ENCODE assay signal across 24 cellular contexts in the genomic region with DNA sequence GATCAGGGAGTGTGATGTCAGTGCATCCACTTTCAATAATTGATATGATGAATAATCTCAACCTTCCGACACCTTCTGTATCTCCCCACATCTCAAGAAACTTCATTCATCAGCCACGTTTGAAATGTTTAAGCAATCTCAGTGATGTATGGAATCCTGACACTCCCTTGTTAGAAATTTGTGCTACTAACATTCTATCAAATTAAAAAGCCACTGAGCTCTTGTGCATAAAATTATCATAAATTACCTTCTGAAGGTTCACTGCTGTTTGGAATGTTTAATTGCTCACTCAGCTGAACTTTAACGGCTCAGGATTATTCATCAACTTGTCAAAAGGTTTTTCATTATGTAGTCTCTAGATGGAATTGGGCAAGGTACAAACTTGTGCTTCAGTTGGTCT.
"Had no signal": no experiment of that assay in that cellular context is flagged by ENCODE, and none has a peak within 500 bp of the region (broad histone marks: within the 10 kb centered on the region; RNA-seq: fewer than 3 reads in every experiment).

No MANE protein-coding gene starts in this region.

- H3K4me3 Mint-ChIP-seq: activated CD4-positive, alpha-beta memory T cell treated with anti-CD3 and anti-CD28 coated beads for 36 hours; activated CD4-positive, alpha-beta T cell treated with anti-CD3 and anti-CD28 coated beads, Interleukin-2, amount 10 ng/mL, durations not matched to agents 7 days and 5 days; activated naive CD4-positive, alpha-beta T cell treated with anti-CD3 and anti-CD28 coated beads for 36 hours; activated naive CD8-positive, alpha-beta T cell; activated T-helper 17 cell treated with anti-CD3 and anti-CD28 coated beads, Interleukin-2, amount 50 U/mL, for 72 hours; T-helper 17 cell; WTC11 had no signal

- ATAC-seq: activated T-helper 17 cell treated with anti-CD3 and anti-CD28 coated beads, Interleukin-2, amount 50 U/mL, for 72 hours; T-helper 17 cell; WTC11 had no signal

- H3K36me3 Mint-ChIP-seq: activated CD4-positive, alpha-beta memory T cell treated with anti-CD3 and anti-CD28 coated beads for 36 hours; activated naive CD8-positive, alpha-beta T cell had no signal

- H3K4me3 ChIP-seq: Peyer's patch had no signal

- DNase-seq: activated CD4-positive, alpha-beta memory T cell treated with anti-CD3 and anti-CD28 coated beads for 36 hours; activated CD4-positive, alpha-beta T cell treated with anti-CD3 and anti-CD28 coated beads, Interleukin-2, amount 10 ng/mL, durations not matched to agents 7 days and 5 days; activated CD4-positive, CD25-positive, alpha-beta regulatory T cell treated with anti-CD3 and anti-CD28 coated beads, Interleukin-2, amount 50 U/mL, for 72 hours; activated gamma-delta T cell; activated naive CD4-positive, alpha-beta T cell treated with anti-CD3 and anti-CD28 coated beads for 36 hours; activated T-cell treated with anti-CD3 and anti-CD28 coated beads for 4 hours; activated T-cell treated with anti-CD3 and anti-CD28 coated beads, Interleukin-2, amount 50 U/mL, for 48 hours; central memory CD4-positive, alpha-beta T cell; KG1; NCI-H1092; NCI-H1417; NCI-H1930; NCI-H2171; NCI-H2227 treated with DMSO at 0.1 percent for 48 hours; NCI-H526 treated with DMSO at 0.1 percent for 48 hours; NK-92 treated with Interleukin-12 subunit alpha and Interleukin-12 subunit beta, amount 100 ng/mL, for 24 hours; Peyer's patch; SHP77 treated with DMSO at 0.1 percent for 48 hours; T-helper 17 cell; T-helper 9 cell had no signal

- H3K9me3 Mint-ChIP-seq: activated CD4-positive, alpha-beta memory T cell treated with anti-CD3 and anti-CD28 coated beads for 36 hours; activated CD4-positive, alpha-beta T cell treated with anti-CD3 and anti-CD28 coated beads, Interleukin-2, amount 10 ng/mL, durations not matched to agents 7 days and 5 days; activated T-helper 17 cell treated with anti-CD3 and anti-CD28 coated beads, Interleukin-2, amount 50 U/mL, for 72 hours had no signal

- H3K36me3 ChIP-seq: Peyer's patch had no signal

- H3K4me1 Mint-ChIP-seq: T-helper 17 cell had no signal

- FAIRE-seq: bronchial epithelial cell had no signal

- H3K9me3 ChIP-seq: Peyer's patch had no signal

- H3K27ac Mint-ChIP-seq: activated CD4-positive, alpha-beta memory T cell treated with anti-CD3 and anti-CD28 coated beads for 36 hours; activated CD4-positive, alpha-beta T cell treated with anti-CD3 and anti-CD28 coated beads, Interleukin-2, amount 10 ng/mL, durations not matched to agents 7 days and 5 days; activated naive CD4-positive, alpha-beta T cell treated with anti-CD3 and anti-CD28 coated beads for 36 hours; activated naive CD8-positive, alpha-beta T cell; activated T-helper 17 cell treated with anti-CD3 and anti-CD28 coated beads, Interleukin-2, amount 50 U/mL, for 72 hours; T-helper 17 cell; WTC11 had no signal

- H3K27ac ChIP-seq: Peyer's patch had no signal

- H3K27me3 ChIP-seq: Peyer's patch had no signal

- H3K4me1 ChIP-seq: Peyer's patch had no signal
